In genomic region chr2:10087360-10087759, GRCh38 we compare ENCODE assay signal across 16 cellular contexts. TPM values are rescaled to one million over a fixed set of nuclear protein-coding genes. Genes with fewer than 3 reads are reported as not detected.
DNase-seq lines count a peak whose midpoint lies in the region; ATAC-seq and TF ChIP-seq lines count a peak whose summit lies in the region.
"Had no signal": no experiment of that assay in that cellular context is flagged by ENCODE, and none has a peak within 500 bp of the region (broad histone marks: within the 10 kb centered on the region; RNA-seq: fewer than 3 reads in every experiment).

No MANE protein-coding gene starts in this region.

- H3K36me3 ChIP-seq in OCI-LY7 (ENCODE audit: insufficient read depth, low read length) (no peaks in the 10 kb centered on the region), mesenchymal stem cell (ENCODE audit: control insufficient read depth in 1 of 2, insufficient read depth in 2 of 2, low read depth in 1 of 2, low read length in 2 of 2) (no peaks in the 10 kb centered on the region)
- H3K36me3 ChIP-seq: SJCRH30 had no signal

- DNase-seq in NCI-H1417 (lab: John Stamatoyannopoulos, UW) (peak in 2 of 3 experiments; percentile 41 to 48), NCI-H1417 treated with DMSO at 0.1 percent for 48 hours (lab: John Stamatoyannopoulos, UW) (no peak), COR-L47 (lab: John Stamatoyannopoulos, UW) (peak; percentile 29), OCI-LY7 (ENCODE audit: low spot score) (no peak), mesenchymal stem cell (no peak), NCI-H2196 treated with DMSO at 0.1 percent for 48 hours (lab: John Stamatoyannopoulos, UW; ENCODE audit: unreplicated experiment) (no peak)
- DNase-seq: CD4-positive, alpha-beta memory T cell; GDM1; H9; NCI-H1092 treated with DMSO at 0.1 percent for 48 hours; NCI-H187 treated with DMSO at 0.1 percent for 48 hours; NCI-H510A; NCI-H82; SJCRH30 had no signal

- no peak overlapping the region for H3K27ac ChIP-seq in OCI-LY7 (ENCODE audit: low read depth, low read length, poor library complexity, severe bottlenecking)
- peak overlapping the region; percentile 15 for H3K27ac ChIP-seq in mesenchymal stem cell (ENCODE audit: low read length, poor library complexity, severe bottlenecking)
- H3K27ac ChIP-seq: SJCRH30 had no signal

- H3K23ac ChIP-seq in mesenchymal stem cell (ENCODE audit: low read length in 2 of 2) = no peak overlapping the region

- H3K9me2 ChIP-seq in OCI-LY7 (ENCODE audit: insufficient read depth, low read length) = no peaks in the 10 kb centered on the region

- no peaks in the 10 kb centered on the region for H3K9me3 ChIP-seq in OCI-LY7 (ENCODE audit: low read length)
- peaks cover 4% of the 10 kb centered on the region for H3K9me3 ChIP-seq in mesenchymal stem cell (ENCODE audit: control insufficient read depth, low read length)
- H3K9me3 ChIP-seq: SJCRH30 had no signal

- no peak overlapping the region for H4K91ac ChIP-seq in mesenchymal stem cell (ENCODE audit: low read length)

- no peak overlapping the region for H3K18ac ChIP-seq in mesenchymal stem cell (ENCODE audit: low read depth in 1 of 2, low read length in 2 of 2)

- H3K79me2 ChIP-seq in OCI-LY7 (ENCODE audit: insufficient read depth, low read depth, low read length) = no peaks in the 10 kb centered on the region

- no peak overlapping the region for H2BK12ac ChIP-seq in mesenchymal stem cell (ENCODE audit: low read length in 2 of 2)

- no peak overlapping the region for H3K9ac ChIP-seq in mesenchymal stem cell (ENCODE audit: low read length)

- H3K4ac ChIP-seq in mesenchymal stem cell (ENCODE audit: low read depth in 1 of 2, low read length in 2 of 2) = no peak overlapping the region

- H3K14ac ChIP-seq in mesenchymal stem cell (ENCODE audit: low read length in 2 of 2) = no peak overlapping the region

- no peak overlapping the region for H2BK15ac ChIP-seq in mesenchymal stem cell (ENCODE audit: low read depth, poor library complexity, severe bottlenecking)

- BruUV-seq in OCI-LY7 (replicated peaks; lab: Mats Ljungman, UMichigan) = no TSS peak

- H2BK5ac ChIP-seq in mesenchymal stem cell (ENCODE audit: low read depth, low read length, poor library complexity, severe bottlenecking) = no peak overlapping the region

- peaks cover 5 to 88% of the 10 kb centered on the region in 2 experiments for H3K27me3 ChIP-seq in mesenchymal stem cell (ENCODE audit: control insufficient read depth in 1 of 2, insufficient read depth in 1 of 2, low read length in 2 of 2)

- peak overlapping the region; percentile 33; the same call in 1 of the 2 replicates for H2AFZ ChIP-seq in OCI-LY7 (ENCODE audit: low read length)
- H2AFZ ChIP-seq in mesenchymal stem cell (ENCODE audit: low read depth, low read length) = no peak overlapping the region

- intact Hi-C loops in OCI-LY7 (cut with micrococcal nuclease; ENCODE audit: unreplicated experiment) = no loop called here

- H3K4me3 ChIP-seq in OCI-LY7 (ENCODE audit: low read depth, low read length, poor library complexity, severe bottlenecking) (no peak overlapping the region), mesenchymal stem cell (ENCODE audit: insufficient read depth in 1 of 2, low read depth in 1 of 2, low read length in 2 of 2) (no peak overlapping the region)
- H3K4me3 ChIP-seq: SJCRH30 had no signal

- H4K8ac ChIP-seq in mesenchymal stem cell (ENCODE audit: low read length) = no peak overlapping the region

- H3K4me2 ChIP-seq in OCI-LY7 (ENCODE audit: low read length) = no peak overlapping the region
- H3K4me2 ChIP-seq in mesenchymal stem cell (ENCODE audit: low read length, poor library complexity, severe bottlenecking) = no peak overlapping the region

- ATAC-seq in GM19328 (IDR thresholded peaks at IDR 0.05; ENCODE audit: unreplicated experiment) (no peak), HG03378 (IDR thresholded peaks at IDR 0.05; ENCODE audit: unreplicated experiment) (no peak)

- no peak for TF ChIP-seq CTCF in OCI-LY7 (conservative IDR thresholded peaks at IDR 0.05; ENCODE audit: low read length)

- no peaks in the 10 kb centered on the region for H4K20me1 ChIP-seq in OCI-LY7 (ENCODE audit: insufficient read depth, low read length)

- no peaks in the 10 kb centered on the region for H3K79me1 ChIP-seq in mesenchymal stem cell (replicated peaks; ENCODE audit: low read length, poor library complexity, severe bottlenecking)

- WGBS in mesenchymal stem cell = 78% methylated on average over 8 of the region's 8 CpGs

- H3K4me1 ChIP-seq in OCI-LY7 (ENCODE audit: insufficient read depth, low read length, poor library complexity, severe bottlenecking) (peaks cover 34% of the 10 kb centered on the region), mesenchymal stem cell (ENCODE audit: control insufficient read depth, insufficient read depth, low read depth, low read length) (peaks cover 28% of the 10 kb centered on the region)
- H3K4me1 ChIP-seq: SJCRH30 had no signal

- no peak overlapping the region for H2BK120ac ChIP-seq in mesenchymal stem cell (ENCODE audit: low read depth, low read length)

- POLR2A ChIA-PET in OCI-LY7 (lab: Charles Lee) = no interaction called here

- peak overlapping the region; percentile 66 for H2AK5ac ChIP-seq in mesenchymal stem cell (ENCODE audit: low read length, severe bottlenecking)

- CTCF ChIA-PET in OCI-LY7 (lab: Charles Lee; ENCODE audit: unreplicated experiment) = no interaction called here

RNA-seq across cellular contexts. Expression of gene CYS1, which starts 7.1 kb away (rescaled TPM):
- total RNA-seq in OCI-LY7 (2014; rRNA removed; shearing (Covaris generic)) = not detected in 2 replicates
- 0.17 and 0.68 TPM in 2 replicates for total RNA-seq in OCI-LY7 (2022)
- 0.22 TPM for polyA plus RNA-seq in mesenchymal stem cell (2013, experiment 1 of 2)
- 0.34 TPM for polyA plus RNA-seq in mesenchymal stem cell (2013, experiment 2 of 2)
- total RNA-seq: CD4-positive, alpha-beta memory T cell; SJCRH30 had no signal
- polyA plus RNA-seq: CD4-positive, alpha-beta memory T cell had no signal

RNA-seq across cellular contexts. Expression of gene RRM2, which starts 35.2 kb away (rescaled TPM):
- total RNA-seq in OCI-LY7 (2014; rRNA removed; shearing (Covaris generic)) = 181 and 222 TPM in 2 replicates
- total RNA-seq in OCI-LY7 (2022) = 313 and 324 TPM in 2 replicates
- polyA plus RNA-seq in mesenchymal stem cell (2013, experiment 1 of 2) = 18.2 TPM
- polyA plus RNA-seq in mesenchymal stem cell (2013, experiment 2 of 2) = 20.1 TPM

RNA-seq across cellular contexts. Expression of gene KLF11, which starts 44.0 kb away (rescaled TPM):
- total RNA-seq in OCI-LY7 (2014; rRNA removed; shearing (Covaris generic)) = 6.3 and 6.5 TPM in 2 replicates
- 14.9 and 15.8 TPM in 2 replicates for total RNA-seq in OCI-LY7 (2022)
- polyA plus RNA-seq in mesenchymal stem cell (2013, experiment 1 of 2) = 7.2 TPM
- 7.1 TPM for polyA plus RNA-seq in mesenchymal stem cell (2013, experiment 2 of 2)

Comparison
In these comparisons a context has a peak if more than half of its experiments do, and no peak if none do; other contexts are left out.
1. DNase-seq: peak in NCI-H1417 (2 of 3) and COR-L47 (single experiment); none in NCI-H1417 treated with DMSO at 0.1 percent for 48 hours (single experiment), OCI-LY7 (single experiment), mesenchymal stem cell (single experiment) and NCI-H2196 treated with DMSO at 0.1 percent for 48 hours (single experiment).